22 cellular contexts compared by ENCODE assay signal in genomic region chr14:94382684-94383663, GRCh38. TPM values are rescaled to one million over a fixed set of nuclear protein-coding genes. Genes with fewer than 3 reads are reported as not detected.
A peak's percentile ranks its signal among the peaks of the same experiment; 100 is the strongest.
DNase-seq lines count a peak whose midpoint lies in the region; ATAC-seq and TF ChIP-seq lines count a peak whose summit lies in the region.
"Had no signal": no experiment of that assay in that cellular context is flagged by ENCODE, and none has a peak within 500 bp of the region (broad histone marks: within the 10 kb centered on the region; RNA-seq: fewer than 3 reads in every experiment).

No MANE protein-coding gene starts in this region.

- BruUV-seq in Calu3 (replicated peaks; lab: Mats Ljungman, UMichigan), result TSS peak; percentile 34

- peak; percentile 16 for TF ChIP-seq POLR2A in right lobe of liver (IDR thresholded peaks at IDR 0.05)

- no peak for DNase-seq in Calu3
- DNase-seq in endodermal cell, result peak; percentile 23
- DNase-seq in right lobe of liver, result peak in 2 of 3 donors; percentile 52 to 61
- DNase-seq in SHP77 (lab: John Stamatoyannopoulos, UW), result no peak
- no peak for DNase-seq in AML-193 (lab: John Stamatoyannopoulos, UW)
- DNase-seq in medulla oblongata (ENCODE audit: extremely low spot score), result no peak
- no peak for DNase-seq in NCI-H1930 (lab: John Stamatoyannopoulos, UW)
- DNase-seq: COR-L47, DMS153, HFFc6, KG1, NCI-H1417 treated with DMSO at 0.1 percent for 48 hours, NCI-H187 treated with DMSO at 0.1 percent for 48 hours, NCI-H226, NCI-H524, PC-3, RPMI8226, SIG-M5 had no signal

- peaks cover 0 to 77% (median 0%) of the 10 kb centered on the region in 11 experiments; a peak in 8 of 22 replicates for H3K36me3 ChIP-seq in BLaER1 treated with 17β-estradiol and CSF1 and Interleukin-3, amounts not matched to agents 10 nM and 100 nM
- H3K36me3 ChIP-seq in endodermal cell (ENCODE audit: control insufficient read depth, insufficient read depth, low read length) (no peaks in the 10 kb centered on the region), right lobe of liver (peaks cover 0 to 90% (median 52%) of the 10 kb centered on the region in 4 donors)

- 82 to 85% methylated on average over 15 to 21 of the region's 21 CpGs for WGBS in endodermal cell (ENCODE audit: insufficient coverage in 1 of 2, insufficient read length in 1 of 2), 2 experiments
- WGBS in right lobe of liver (ENCODE audit: insufficient coverage, low coverage, low lambda C conversion rate, missing lambda C conversion rate), result 27% methylated on average over 12 of the region's 21 CpGs

- CTCF ChIA-PET in Calu3 (lab: Charles Lee), result no interaction called here

- peak overlapping the region in 7 of 11 experiments; percentile 43 to 98 (median 97); a peak in 13 of 22 replicates for H3K4me2 ChIP-seq in BLaER1 treated with 17β-estradiol and CSF1 and Interleukin-3, amounts not matched to agents 10 nM and 100 nM

- TF ChIP-seq CTCF in Calu3 (IDR thresholded peaks at IDR 0.05; ENCODE audit: unreplicated experiment) (no peak), endodermal cell (conservative IDR thresholded peaks at IDR 0.05) (no peak), right lobe of liver (IDR thresholded peaks at IDR 0.05) (no peak)

- H3K9ac ChIP-seq in BLaER1 treated with 17β-estradiol and CSF1 and Interleukin-3, amounts not matched to agents 10 nM and 100 nM, result peak overlapping the region in 1 of 11 experiments; percentile 85; a peak in 2 of 22 replicates
- H3K9ac ChIP-seq in endodermal cell (ENCODE audit: extremely low read depth, low read length, poor library complexity, severe bottlenecking), result no peak overlapping the region

- no peak overlapping the region for H3K4me3 Mint-ChIP-seq in Calu3 (ENCODE audit: low read depth, unreplicated experiment)
- H3K4me3 Mint-ChIP-seq in endodermal cell, result no peak overlapping the region
- H3K4me3 Mint-ChIP-seq: HFFc6 had no signal

- H3K36me3 Mint-ChIP-seq in Calu3 (ENCODE audit: insufficient read depth, unreplicated experiment), result peaks cover 1% of the 10 kb centered on the region
- no peaks in the 10 kb centered on the region for H3K36me3 Mint-ChIP-seq in endodermal cell (ENCODE audit: low read depth)

- H3K4me1 ChIP-seq in BLaER1 treated with 17β-estradiol and CSF1 and Interleukin-3, amounts not matched to agents 10 nM and 100 nM, result peaks cover 0 to 96% (median 43%) of the 10 kb centered on the region in 10 experiments; a peak in 15 of 20 replicates
- H3K4me1 ChIP-seq in endodermal cell (ENCODE audit: control insufficient read depth, insufficient read depth, low read length) (no peaks in the 10 kb centered on the region), right lobe of liver (peaks cover 0 to 31% (median 4%) of the 10 kb centered on the region in 4 donors)

- H3K27me3 Mint-ChIP-seq in Calu3 (ENCODE audit: unreplicated experiment) (no peaks in the 10 kb centered on the region), endodermal cell (ENCODE audit: insufficient read depth) (peaks cover 12% of the 10 kb centered on the region)

- peak in 2 of 4 donors; percentile 0 to 1 for ATAC-seq in right lobe of liver
- ATAC-seq: GM12878, PC-3 had no signal

- no peaks in the 10 kb centered on the region for H3K27me3 ChIP-seq in BLaER1 treated with 17β-estradiol and CSF1 and Interleukin-3, amounts not matched to agents 10 nM and 100 nM
- H3K27me3 ChIP-seq in endodermal cell (ENCODE audit: control insufficient read depth, insufficient read depth, low read length, poor library complexity, severe bottlenecking) (no peaks in the 10 kb centered on the region), right lobe of liver (no peaks in the 10 kb centered on the region)

- H3K27ac ChIP-seq in BLaER1 treated with 17β-estradiol and CSF1 and Interleukin-3, amounts not matched to agents 10 nM and 100 nM, result peak overlapping the region in 5 of 11 experiments; percentile 69 to 97 (median 94); a peak in 6 of 22 replicates
- H3K27ac ChIP-seq in endodermal cell (ENCODE audit: low read depth, low read length), result no peak overlapping the region
- peak overlapping the region in 1 of 3 donors; percentile 97 for H3K27ac ChIP-seq in right lobe of liver
- H3K27ac ChIP-seq: C4-2B had no signal

- H4K20me1 ChIP-seq in BLaER1 treated with 17β-estradiol and CSF1 and Interleukin-3, amounts not matched to agents 10 nM and 100 nM, result no peaks in the 10 kb centered on the region

- H3K27ac Mint-ChIP-seq in Calu3 (ENCODE audit: unreplicated experiment) (no peak overlapping the region), endodermal cell (no peak overlapping the region)
- H3K27ac Mint-ChIP-seq: HFFc6 had no signal

- no peaks in the 10 kb centered on the region for H3K9me3 ChIP-seq in BLaER1 treated with 17β-estradiol and CSF1 and Interleukin-3, amounts not matched to agents 10 nM and 100 nM (replicated peaks in 1 of 11)
- H3K9me3 ChIP-seq in endodermal cell (ENCODE audit: control insufficient read depth, low read length) (no peaks in the 10 kb centered on the region), right lobe of liver (no peaks in the 10 kb centered on the region)

- intact Hi-C loops in Calu3 (cut with micrococcal nuclease; ENCODE audit: unreplicated experiment), result no loop called here
- intact Hi-C loops in right lobe of liver (cut with DNase I), result no loop called here

- H3K4me1 Mint-ChIP-seq in Calu3 (ENCODE audit: low read depth, unreplicated experiment) (peaks cover 23% of the 10 kb centered on the region), endodermal cell (peaks cover 3% of the 10 kb centered on the region)

- no peaks in the 10 kb centered on the region for H3K9me3 Mint-ChIP-seq in Calu3 (ENCODE audit: low read depth, unreplicated experiment)
- H3K9me3 Mint-ChIP-seq in endodermal cell, result no peaks in the 10 kb centered on the region

- H3K4me3 ChIP-seq in BLaER1 treated with 17β-estradiol and CSF1 and Interleukin-3, amounts not matched to agents 10 nM and 100 nM, result peak overlapping the region in 1 of 10 experiments; percentile 7; a peak in 1 of 20 replicates
- no peak overlapping the region for H3K4me3 ChIP-seq in endodermal cell (ENCODE audit: low read length)
- H3K4me3 ChIP-seq in right lobe of liver, result peak overlapping the region in 2 of 3 donors; percentile 11 to 93
- H3K4me3 ChIP-seq: GM12878 had no signal

RNA-seq across cellular contexts. Expression of gene SERPINA1, which starts 5.4 kb away (rescaled TPM):
- total RNA-seq in Calu3 (2022), result 167 and 235 TPM in 2 replicates
- total RNA-seq in endodermal cell, result 1 to 10 TPM in 1 of 2 donors, not detected in 1; 1.2 TPM
- 1.2 TPM for polyA plus RNA-seq in endodermal cell (2013, experiment 1 of 2)
- 0.91 TPM for polyA plus RNA-seq in endodermal cell (2013, experiment 2 of 2)
- over 10,000 TPM; 18,575 to 39,670 (median 31,917) TPM for total RNA-seq in right lobe of liver
- total RNA-seq: A673 had no signal

RNA-seq across cellular contexts. Expression of gene SERPINA2, which starts 16.5 kb away (rescaled TPM):
- total RNA-seq in Calu3 (2022) (not detected in 2 replicates), endodermal cell (not detected), right lobe of liver (not detected)
- not detected for polyA plus RNA-seq in endodermal cell (2013, experiment 1 of 2)
- not detected for polyA plus RNA-seq in endodermal cell (2013, experiment 2 of 2)
- total RNA-seq: A673, GM12878, HFFc6, PC-3 had no signal
- polyA plus RNA-seq: GM12878 had no signal

RNA-seq across cellular contexts. Expression of gene SERPINA6, which starts 59.8 kb away (rescaled TPM):
- total RNA-seq in Calu3 (2022) (4.5 and 5.8 TPM in 2 replicates), endodermal cell (not detected), right lobe of liver (100 to 1,000 TPM; 185 to 407 (median 236) TPM)
- polyA plus RNA-seq in endodermal cell (2013, experiment 1 of 2), result not detected
- not detected for polyA plus RNA-seq in endodermal cell (2013, experiment 2 of 2)
- total RNA-seq: A673, HFFc6, PC-3 had no signal

Comparison
In these comparisons a context has a peak if more than half of its experiments do, and no peak if none do; other contexts are left out.
1. DNase-seq: peak in endodermal cell (single experiment) and right lobe of liver (2 of 3); none in Calu3 (single experiment), SHP77 (0 of 2), AML-193 (0 of 2), medulla oblongata (single experiment) and NCI-H1930 (0 of 2).
2. RNA of gene SERPINA1, which starts 5.4 kb away (total RNA-seq): 18,575 to 39,670 TPM in right lobe of liver and 167 to 235 TPM in Calu3; 1.2 TPM in endodermal cell; every median in the first group is over 10 times any median in the second.
3. RNA of gene SERPINA6, which starts 59.8 kb away (total RNA-seq): 185 to 407 TPM in right lobe of liver; 4.5 to 5.8 TPM in Calu3 and not detected in endodermal cell; every median in the first group is over 10 times any median in the second.